Comparison of ENCODE assay signal across 8 cellular contexts in genomic region chrX:47561653-47562151, GRCh38. TPM values are rescaled to one million over a fixed set of nuclear protein-coding genes. Genes with fewer than 3 reads are reported as not detected.
DNase-seq lines count a peak whose midpoint lies in the region; ATAC-seq and TF ChIP-seq lines count a peak whose summit lies in the region.

No MANE protein-coding gene starts in this region.

- no peaks in the 10 kb centered on the region for H3K9me3 ChIP-seq in CD4-positive, alpha-beta T cell (ENCODE audit: control insufficient read depth, low read length)
- H3K9me3 ChIP-seq in OCI-LY1 (ENCODE audit: low read length) (no peaks in the 10 kb centered on the region), endodermal cell (ENCODE audit: control insufficient read depth, low read length) (no peaks in the 10 kb centered on the region), neuronal stem cell (replicated peaks in 1 of 2; ENCODE audit: control insufficient read depth in 2 of 2, insufficient read depth in 1 of 2, low read depth in 1 of 2, low read length in 2 of 2) (no peaks in the 10 kb centered on the region)

- intact Hi-C loops in CD4-positive, alpha-beta T cell (cut with DNase I, micrococcal nuclease) = loop anchor here (2.0 to 10.0 kb wide), 7 partner anchors 61 to 466 kb away; partner anchors contain the start of genes ELK1 (in 1 of the 2), ZNF41 (in 1 of the 2) and ZNF81 (in 1 of the 2)

- H3K4me2 ChIP-seq in OCI-LY1 (ENCODE audit: low read length) (peak overlapping the region; percentile 77), neuronal stem cell (ENCODE audit: insufficient read depth, low read length, poor library complexity, severe bottlenecking) (peak overlapping the region; percentile 48)

- no peak overlapping the region for H3K18ac ChIP-seq in neuronal stem cell (ENCODE audit: low read length)

- H2BK5ac ChIP-seq in neuronal stem cell (ENCODE audit: low read length) = no peak overlapping the region

- peak overlapping the region; percentile 96 for H3K27ac Mint-ChIP-seq in CD4-positive, alpha-beta T cell
- peak overlapping the region; percentile 90 for H3K27ac Mint-ChIP-seq in endodermal cell

- CTCF ChIA-PET in CD4-positive, alpha-beta T cell (lab: Charles Lee) = no interaction called here

- H4K91ac ChIP-seq in neuronal stem cell (ENCODE audit: low read depth, low read length, poor library complexity) = no peak overlapping the region

- H3K4me1 ChIP-seq in OCI-LY1 (ENCODE audit: insufficient read depth, low read length, severe bottlenecking) (peaks cover 29% of the 10 kb centered on the region), endodermal cell (ENCODE audit: control insufficient read depth, insufficient read depth, low read length) (no peaks in the 10 kb centered on the region), neuronal stem cell (ENCODE audit: control insufficient read depth in 2 of 2, insufficient read depth in 1 of 2, low read depth in 1 of 2, low read length in 2 of 2) (peaks cover 2 to 3% of the 10 kb centered on the region in 2 donors)

- H3K4me3 ChIP-seq in OCI-LY1 (ENCODE audit: low read depth, low read length, poor library complexity, severe bottlenecking) = peak overlapping the region; percentile 90
- H3K4me3 ChIP-seq in endodermal cell (ENCODE audit: low read length) = peak overlapping the region; percentile 92
- peak overlapping the region; percentile 76 to 93 for H3K4me3 ChIP-seq in neuronal stem cell (ENCODE audit: low read length in 2 of 2)

- peak overlapping the region; percentile 95 for H3K4me3 Mint-ChIP-seq in CD4-positive, alpha-beta T cell
- peak overlapping the region; percentile 79 for H3K4me3 Mint-ChIP-seq in endodermal cell

- H3K27ac ChIP-seq in CD4-positive, alpha-beta T cell (ENCODE audit: low read depth, low read length) = peak overlapping the region; percentile 79
- H3K27ac ChIP-seq in OCI-LY1 (ENCODE audit: low read depth, low read length, poor library complexity, severe bottlenecking) = peak overlapping the region; percentile 65
- H3K27ac ChIP-seq in endodermal cell (ENCODE audit: low read depth, low read length) = no peak overlapping the region
- no peak overlapping the region for H3K27ac ChIP-seq in neuronal stem cell (replicated peaks; ENCODE audit: low read length)

- H4K20me1 ChIP-seq in OCI-LY1 (ENCODE audit: insufficient read depth, low read length) = no peaks in the 10 kb centered on the region

- H3K4ac ChIP-seq in neuronal stem cell (ENCODE audit: low read length) = no peak overlapping the region

- ATAC-seq in CD4-positive, alpha-beta T cell (ENCODE audit: poor library complexity) = no peak
- ATAC-seq in esophagus mucosa = no peak

- WGBS in endodermal cell (ENCODE audit: insufficient coverage in 1 of 2, insufficient read length in 1 of 2), 2 experiments = 10% methylated on average over 10 of the region's 10 CpGs; no CpG with 5 or more reads in 1 of the 2 experiments
- no CpG with 5 or more reads among the region's 10 CpGs for WGBS in neuronal stem cell (ENCODE audit: extremely low coverage in 2 of 2, insufficient read length in 2 of 2, insufficient replicate concordance in 1 of 2), 2 donors

- no peak overlapping the region for H4K8ac ChIP-seq in neuronal stem cell (ENCODE audit: low read depth, low read length)

- H3K14ac ChIP-seq in neuronal stem cell (ENCODE audit: low read length) = no peak overlapping the region

- DNase-seq in CD4-positive, alpha-beta T cell = no peak
- DNase-seq in endodermal cell = no peak
- no peak for DNase-seq in neuronal stem cell (ENCODE audit: low spot score)
- no peak for DNase-seq in cerebellar nuclear complex (lab: John Stamatoyannopoulos, UW)
- no peak for DNase-seq in NCI-H2107 (lab: John Stamatoyannopoulos, UW)
- no peak for DNase-seq in NCI-H2029 treated with DMSO at 0.1 percent for 48 hours (lab: John Stamatoyannopoulos, UW)

- no peaks in the 10 kb centered on the region for H3K9me3 Mint-ChIP-seq in CD4-positive, alpha-beta T cell
- peaks cover 55% of the 10 kb centered on the region for H3K9me3 Mint-ChIP-seq in endodermal cell

- peaks cover 4% of the 10 kb centered on the region for H3K79me1 ChIP-seq in neuronal stem cell (ENCODE audit: low read depth, low read length)

- TF ChIP-seq CTCF in CD4-positive, alpha-beta T cell (IDR thresholded peaks at IDR 0.05) = no peak
- no peak for TF ChIP-seq CTCF in OCI-LY1 (IDR thresholded peaks at IDR 0.05; ENCODE audit: low read length)
- no peak for TF ChIP-seq CTCF in endodermal cell (conservative IDR thresholded peaks at IDR 0.05)

- H3K27me3 Mint-ChIP-seq in CD4-positive, alpha-beta T cell = no peaks in the 10 kb centered on the region
- H3K27me3 Mint-ChIP-seq in endodermal cell (ENCODE audit: insufficient read depth) = no peaks in the 10 kb centered on the region

- H2AK5ac ChIP-seq in neuronal stem cell (ENCODE audit: low read depth, low read length) = no peak overlapping the region

- H3F3A ChIP-seq in OCI-LY1 (ENCODE audit: insufficient read depth, low read length) = no peaks in the 10 kb centered on the region

- H2AFZ ChIP-seq in OCI-LY1 (ENCODE audit: low read length) (no peak overlapping the region), neuronal stem cell (ENCODE audit: low read length) (peak overlapping the region; percentile 98)

- H3K9ac ChIP-seq in OCI-LY1 (ENCODE audit: low read length) = peak overlapping the region; percentile 88
- peak overlapping the region; percentile 68 for H3K9ac ChIP-seq in endodermal cell (ENCODE audit: extremely low read depth, low read length, poor library complexity, severe bottlenecking)
- H3K9ac ChIP-seq in neuronal stem cell (ENCODE audit: low read depth, low read length, poor library complexity) = peak overlapping the region; percentile 4

- no peak overlapping the region for H2BK15ac ChIP-seq in neuronal stem cell (ENCODE audit: low read length)

- peaks cover 49% of the 10 kb centered on the region for H3K36me3 Mint-ChIP-seq in CD4-positive, alpha-beta T cell (ENCODE audit: low read depth)
- H3K36me3 Mint-ChIP-seq in endodermal cell (ENCODE audit: low read depth) = peaks cover 22% of the 10 kb centered on the region

- peaks cover 45% of the 10 kb centered on the region for H3K4me1 Mint-ChIP-seq in CD4-positive, alpha-beta T cell (ENCODE audit: low read depth)
- peaks cover 1% of the 10 kb centered on the region for H3K4me1 Mint-ChIP-seq in endodermal cell

- peaks cover 33% of the 10 kb centered on the region for H3K36me3 ChIP-seq in OCI-LY1 (ENCODE audit: insufficient read depth, low read length)
- H3K36me3 ChIP-seq in endodermal cell (ENCODE audit: control insufficient read depth, insufficient read depth, low read length) = peaks cover 26% of the 10 kb centered on the region
- H3K36me3 ChIP-seq in neuronal stem cell (replicated peaks in 1 of 2; ENCODE audit: control insufficient read depth in 2 of 2, insufficient read depth in 2 of 2, low read length in 2 of 2) = peaks cover 7 to 37% of the 10 kb centered on the region in 2 donors

- H3K23ac ChIP-seq in neuronal stem cell (ENCODE audit: low read depth, low read length, poor library complexity) = no peak overlapping the region

- H2BK120ac ChIP-seq in neuronal stem cell (ENCODE audit: low read depth, low read length) = no peak overlapping the region

- no peaks in the 10 kb centered on the region for H3K27me3 ChIP-seq in CD4-positive, alpha-beta T cell (ENCODE audit: control insufficient read depth, insufficient read depth, low read length)
- H3K27me3 ChIP-seq in OCI-LY1 (ENCODE audit: insufficient read depth, low read length) (no peaks in the 10 kb centered on the region), endodermal cell (ENCODE audit: control insufficient read depth, insufficient read depth, low read length, poor library complexity, severe bottlenecking) (no peaks in the 10 kb centered on the region), neuronal stem cell (ENCODE audit: control insufficient read depth in 3 of 3, insufficient read depth in 3 of 3, low read depth in 1 of 3, low read length in 3 of 3) (no peaks in the 10 kb centered on the region)

- POLR2A ChIA-PET in CD4-positive, alpha-beta T cell (lab: Charles Lee) = interaction anchor here (0.7 to 1.9 kb wide), 3 partner anchors 73 to 329 kb away, joined by 3 to 4 read pairs (median 3); partner anchors contain the start of gene USP11

- H2BK12ac ChIP-seq in neuronal stem cell (ENCODE audit: low read length) = no peak overlapping the region

- H3K79me2 ChIP-seq in OCI-LY1 (ENCODE audit: insufficient read depth, low read length) = no peaks in the 10 kb centered on the region

- H3K9me2 ChIP-seq in OCI-LY1 (ENCODE audit: low read depth, low read length) = no peaks in the 10 kb centered on the region

RNA-seq across cellular contexts. Expression of gene ARAF, which starts 0.7 kb away (rescaled TPM):
- total RNA-seq in CD4-positive, alpha-beta T cell = 100 to 1,000 TPM; 119 to 121 TPM
- total RNA-seq in endodermal cell (10 to 100 TPM; 47.7 to 48.7 TPM), esophagus mucosa (33.8 TPM)
- 45.6 TPM for polyA plus RNA-seq in endodermal cell (2013, experiment 1 of 2)
- 36.8 TPM for polyA plus RNA-seq in endodermal cell (2013, experiment 2 of 2)
- 48.0 TPM for polyA plus RNA-seq in neuronal stem cell (2013, experiment 1 of 2)
- polyA plus RNA-seq in neuronal stem cell (2013, experiment 2 of 2) = 47.8 TPM

RNA-seq across cellular contexts. Expression of gene TIMP1, which starts 20.5 kb away (rescaled TPM):
- total RNA-seq in CD4-positive, alpha-beta T cell = 10 to 100 TPM; 35.6 to 38.5 TPM
- total RNA-seq in endodermal cell (10 to 100 TPM; 63.5 to 74.8 TPM), esophagus mucosa (51.4 TPM)
- 64.2 TPM for polyA plus RNA-seq in endodermal cell (2013, experiment 1 of 2)
- polyA plus RNA-seq in endodermal cell (2013, experiment 2 of 2) = 63.0 TPM
- polyA plus RNA-seq in neuronal stem cell (2013, experiment 1 of 2) = 75.3 TPM
- 72.6 TPM for polyA plus RNA-seq in neuronal stem cell (2013, experiment 2 of 2)

RNA-seq across cellular contexts. Expression of gene SYN1, which starts 58.0 kb away (rescaled TPM):
- under 1 TPM; 0.27 to 0.87 TPM for total RNA-seq in CD4-positive, alpha-beta T cell
- 1 to 10 TPM; 4.9 to 5.3 TPM for total RNA-seq in endodermal cell
- polyA plus RNA-seq in endodermal cell (2013, experiment 1 of 2) = 5.5 TPM
- 4.5 TPM for polyA plus RNA-seq in endodermal cell (2013, experiment 2 of 2)
- polyA plus RNA-seq in neuronal stem cell (2013, experiment 1 of 2) = 3.6 TPM
- polyA plus RNA-seq in neuronal stem cell (2013, experiment 2 of 2) = 4.0 TPM
- total RNA-seq in esophagus mucosa = 0.16 TPM

Comparison
In these comparisons a context has a peak if more than half of its experiments do, and no peak if none do; other contexts are left out.
1. H3K27ac ChIP-seq: peak in CD4-positive, alpha-beta T cell (single experiment) and OCI-LY1 (single experiment); none in endodermal cell (single experiment) and neuronal stem cell (single experiment).
2. H3K9ac ChIP-seq: peak in every context shown above with its lines; median percentile 88 in OCI-LY1; 68 in endodermal cell; 4 in neuronal stem cell.
3. Peak in every context shown above with its lines, with median percentiles within 50 percentile points of each other: H3K4me3 ChIP-seq.